Comparison of ENCODE assay signal across 1 cellular context in genomic region chr11:65558002-65558784, GRCh38.
TF ChIP-seq lines count a peak whose summit lies in the region.

Gene LTBP3 (minus strand): TSS chr11:65558359. CDS start chr11:65557959, 400 bp downstream.

TF ChIP-seq in GM23338, 12 proteins besides CTCF, POLR2A, EP300 and RAD21 (continued from another document):
- TF ChIP-seq, protein P1, sequence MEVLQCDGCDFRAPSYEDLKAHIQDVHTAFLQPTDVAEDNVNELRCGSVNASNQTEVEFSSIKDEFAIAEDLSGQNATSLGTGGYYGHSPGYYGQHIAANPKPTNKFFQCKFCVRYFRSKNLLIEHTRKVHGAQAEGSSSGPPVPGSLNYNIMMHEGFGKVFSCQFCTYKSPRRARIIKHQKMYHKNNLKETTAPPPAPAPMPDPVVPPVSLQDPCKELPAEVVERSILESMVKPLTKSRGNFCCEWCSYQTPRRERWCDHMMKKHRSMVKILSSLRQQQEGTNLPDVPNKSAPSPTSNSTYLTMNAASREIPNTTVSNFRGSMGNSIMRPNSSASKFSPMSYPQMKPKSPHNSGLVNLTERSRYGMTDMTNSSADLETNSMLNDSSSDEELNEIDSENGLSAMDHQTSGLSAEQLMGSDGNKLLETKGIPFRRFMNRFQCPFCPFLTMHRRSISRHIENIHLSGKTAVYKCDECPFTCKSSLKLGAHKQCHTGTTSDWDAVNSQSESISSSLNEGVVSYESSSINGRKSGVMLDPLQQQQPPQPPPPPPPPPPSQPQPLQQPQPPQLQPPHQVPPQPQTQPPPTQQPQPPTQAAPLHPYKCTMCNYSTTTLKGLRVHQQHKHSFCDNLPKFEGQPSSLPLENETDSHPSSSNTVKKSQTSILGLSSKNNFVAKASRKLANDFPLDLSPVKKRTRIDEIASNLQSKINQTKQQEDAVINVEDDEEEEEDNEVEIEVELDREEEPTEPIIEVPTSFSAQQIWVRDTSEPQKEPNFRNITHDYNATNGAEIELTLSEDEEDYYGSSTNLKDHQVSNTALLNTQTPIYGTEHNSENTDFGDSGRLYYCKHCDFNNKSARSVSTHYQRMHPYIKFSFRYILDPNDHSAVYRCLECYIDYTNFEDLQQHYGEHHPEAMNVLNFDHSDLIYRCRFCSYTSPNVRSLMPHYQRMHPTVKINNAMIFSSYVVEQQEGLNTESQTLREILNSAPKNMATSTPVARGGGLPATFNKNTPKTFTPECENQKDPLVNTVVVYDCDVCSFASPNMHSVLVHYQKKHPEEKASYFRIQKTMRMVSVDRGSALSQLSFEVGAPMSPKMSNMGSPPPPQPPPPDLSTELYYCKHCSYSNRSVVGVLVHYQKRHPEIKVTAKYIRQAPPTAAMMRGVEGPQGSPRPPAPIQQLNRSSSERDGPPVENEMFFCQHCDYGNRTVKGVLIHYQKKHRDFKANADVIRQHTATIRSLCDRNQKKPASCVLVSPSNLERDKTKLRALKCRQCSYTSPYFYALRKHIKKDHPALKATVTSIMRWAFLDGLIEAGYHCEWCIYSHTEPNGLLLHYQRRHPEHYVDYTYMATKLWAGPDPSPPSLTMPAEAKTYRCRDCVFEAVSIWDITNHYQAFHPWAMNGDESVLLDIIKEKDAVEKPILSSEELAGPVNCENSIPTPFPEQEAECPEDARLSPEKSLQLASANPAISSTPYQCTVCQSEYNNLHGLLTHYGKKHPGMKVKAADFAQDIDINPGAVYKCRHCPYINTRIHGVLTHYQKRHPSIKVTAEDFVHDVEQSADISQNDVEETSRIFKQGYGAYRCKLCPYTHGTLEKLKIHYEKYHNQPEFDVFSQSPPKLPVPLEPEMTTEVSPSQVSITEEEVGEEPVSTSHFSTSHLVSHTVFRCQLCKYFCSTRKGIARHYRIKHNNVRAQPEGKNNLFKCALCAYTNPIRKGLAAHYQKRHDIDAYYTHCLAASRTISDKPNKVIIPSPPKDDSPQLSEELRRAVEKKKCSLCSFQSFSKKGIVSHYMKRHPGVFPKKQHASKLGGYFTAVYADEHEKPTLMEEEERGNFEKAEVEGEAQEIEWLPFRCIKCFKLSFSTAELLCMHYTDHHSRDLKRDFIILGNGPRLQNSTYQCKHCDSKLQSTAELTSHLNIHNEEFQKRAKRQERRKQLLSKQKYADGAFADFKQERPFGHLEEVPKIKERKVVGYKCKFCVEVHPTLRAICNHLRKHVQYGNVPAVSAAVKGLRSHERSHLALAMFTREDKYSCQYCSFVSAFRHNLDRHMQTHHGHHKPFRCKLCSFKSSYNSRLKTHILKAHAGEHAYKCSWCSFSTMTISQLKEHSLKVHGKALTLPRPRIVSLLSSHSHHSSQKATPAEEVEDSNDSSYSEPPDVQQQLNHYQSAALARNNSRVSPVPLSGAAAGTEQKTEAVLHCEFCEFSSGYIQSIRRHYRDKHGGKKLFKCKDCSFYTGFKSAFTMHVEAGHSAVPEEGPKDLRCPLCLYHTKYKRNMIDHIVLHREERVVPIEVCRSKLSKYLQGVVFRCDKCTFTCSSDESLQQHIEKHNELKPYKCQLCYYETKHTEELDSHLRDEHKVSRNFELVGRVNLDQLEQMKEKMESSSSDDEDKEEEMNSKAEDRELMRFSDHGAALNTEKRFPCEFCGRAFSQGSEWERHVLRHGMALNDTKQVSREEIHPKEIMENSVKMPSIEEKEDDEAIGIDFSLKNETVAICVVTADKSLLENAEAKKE (CRISPR knock-in tag; IDR thresholded peaks at IDR 0.05): no peak
- TF ChIP-seq, protein P2, sequence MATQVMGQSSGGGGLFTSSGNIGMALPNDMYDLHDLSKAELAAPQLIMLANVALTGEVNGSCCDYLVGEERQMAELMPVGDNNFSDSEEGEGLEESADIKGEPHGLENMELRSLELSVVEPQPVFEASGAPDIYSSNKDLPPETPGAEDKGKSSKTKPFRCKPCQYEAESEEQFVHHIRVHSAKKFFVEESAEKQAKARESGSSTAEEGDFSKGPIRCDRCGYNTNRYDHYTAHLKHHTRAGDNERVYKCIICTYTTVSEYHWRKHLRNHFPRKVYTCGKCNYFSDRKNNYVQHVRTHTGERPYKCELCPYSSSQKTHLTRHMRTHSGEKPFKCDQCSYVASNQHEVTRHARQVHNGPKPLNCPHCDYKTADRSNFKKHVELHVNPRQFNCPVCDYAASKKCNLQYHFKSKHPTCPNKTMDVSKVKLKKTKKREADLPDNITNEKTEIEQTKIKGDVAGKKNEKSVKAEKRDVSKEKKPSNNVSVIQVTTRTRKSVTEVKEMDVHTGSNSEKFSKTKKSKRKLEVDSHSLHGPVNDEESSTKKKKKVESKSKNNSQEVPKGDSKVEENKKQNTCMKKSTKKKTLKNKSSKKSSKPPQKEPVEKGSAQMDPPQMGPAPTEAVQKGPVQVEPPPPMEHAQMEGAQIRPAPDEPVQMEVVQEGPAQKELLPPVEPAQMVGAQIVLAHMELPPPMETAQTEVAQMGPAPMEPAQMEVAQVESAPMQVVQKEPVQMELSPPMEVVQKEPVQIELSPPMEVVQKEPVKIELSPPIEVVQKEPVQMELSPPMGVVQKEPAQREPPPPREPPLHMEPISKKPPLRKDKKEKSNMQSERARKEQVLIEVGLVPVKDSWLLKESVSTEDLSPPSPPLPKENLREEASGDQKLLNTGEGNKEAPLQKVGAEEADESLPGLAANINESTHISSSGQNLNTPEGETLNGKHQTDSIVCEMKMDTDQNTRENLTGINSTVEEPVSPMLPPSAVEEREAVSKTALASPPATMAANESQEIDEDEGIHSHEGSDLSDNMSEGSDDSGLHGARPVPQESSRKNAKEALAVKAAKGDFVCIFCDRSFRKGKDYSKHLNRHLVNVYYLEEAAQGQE (IDR thresholded peaks at IDR 0.05; ENCODE audit: unreplicated experiment): no peak
- TF ChIP-seq EZH2 (IDR thresholded peaks at IDR 0.05; ENCODE audit: low read depth, unreplicated experiment): no peak
